In genomic region chr12:85835417-85835809, GRCh38 we compare ENCODE assay signal across 12 cellular contexts. TPM values are rescaled to one million over a fixed set of nuclear protein-coding genes. Genes with fewer than 3 reads are reported as not detected.
DNase-seq lines count a peak whose midpoint lies in the region; ATAC-seq, FAIRE-seq and TF ChIP-seq lines count a peak whose summit lies in the region.
"Had no signal": no experiment of that assay in that cellular context is flagged by ENCODE, and none has a peak within 500 bp of the region (broad histone marks: within the 10 kb centered on the region; RNA-seq: fewer than 3 reads in every experiment).

No MANE protein-coding gene starts in this region.

- H3K36me3 ChIP-seq in IMR-90 (ENCODE audit: control insufficient read depth, insufficient read depth, low read length) (no peaks in the 10 kb centered on the region), stomach smooth muscle (ENCODE audit: control insufficient read depth in 2 of 2, insufficient read depth in 2 of 2, low read length in 2 of 2) (no peaks in the 10 kb centered on the region), BE2C (no peaks in the 10 kb centered on the region)

- H3K4me3 ChIP-seq in IMR-90 (ENCODE audit: insufficient read depth, low read depth, low read length) (no peak overlapping the region), lower leg skin (ENCODE audit: low read depth, poor library complexity, severe bottlenecking) (peak overlapping the region; percentile 18), stomach smooth muscle (ENCODE audit: low read length in 2 of 2) (peak overlapping the region; percentile 75), BE2C (ENCODE audit: low read depth, low read length) (no peak overlapping the region)

- H3K9ac ChIP-seq in IMR-90 (ENCODE audit: low read depth, low read length) (no peak overlapping the region), stomach smooth muscle (ENCODE audit: low read length in 2 of 2) (no peak overlapping the region)

- no peak overlapping the region for H3K56ac ChIP-seq in IMR-90 (ENCODE audit: extremely low read depth, insufficient read depth, low read length)

- H4K91ac ChIP-seq in IMR-90 (ENCODE audit: insufficient read depth, low read depth, low read length) = no peak overlapping the region

- no peak for TF ChIP-seq POLR2A in IMR-90 (IDR thresholded peaks at IDR 0.05; ENCODE audit: low read depth, low read length)
- TF ChIP-seq POLR2A in lower leg skin (IDR thresholded peaks at IDR 0.05) = no peak
- TF ChIP-seq POLR2A in GM12891 (IDR thresholded peaks at IDR 0.05; ENCODE audit: low read depth, low read length) = no peak

- intact Hi-C loops in IMR-90 (cut with micrococcal nuclease) = no loop called here
- intact Hi-C loops in lower leg skin (cut with DNase I; ENCODE audit: low total_unique reads) = no loop called here

- H3K79me1 ChIP-seq in IMR-90 (ENCODE audit: low read depth in 1 of 2, low read length in 2 of 2) = no peaks in the 10 kb centered on the region

- H2BK20ac ChIP-seq in IMR-90 (ENCODE audit: low read depth, low read length) = no peak overlapping the region

- H2BK15ac ChIP-seq in IMR-90 (ENCODE audit: low read depth, low read length) = no peak overlapping the region

- H2AK9ac ChIP-seq in IMR-90 (replicated peaks; ENCODE audit: low read depth, low read length, poor library complexity) = no peak overlapping the region

- DNase-seq in IMR-90 (peak; percentile 10), dermis blood vessel endothelial cell (peak; percentile 62), lower leg skin (ENCODE audit: low spot score in 2 of 2) (no peak), HTR-8/SVneo (ENCODE audit: insufficient read length, low spot score) (no peak), GM12891 (ENCODE audit: insufficient read length, low spot score) (no peak), BE2C (no peak), HUDEP-2 (lab: John Stamatoyannopoulos, UW; ENCODE audit: unreplicated experiment in 76 of 76) (no peak)
- DNase-seq: activated gamma-delta T cell, KG1, NCI-H526 treated with DMSO at 0.1 percent for 48 hours had no signal

- H3K4me2 ChIP-seq in IMR-90 (ENCODE audit: low read depth, low read length) = no peak overlapping the region

- no peaks in the 10 kb centered on the region for H3K9me1 ChIP-seq in IMR-90 (ENCODE audit: insufficient read depth, low read length)

- no peak for TF ChIP-seq RAD21 in IMR-90 (IDR thresholded peaks at IDR 0.05; ENCODE audit: low read length)

- H2AK5ac ChIP-seq in IMR-90 (ENCODE audit: low read depth, low read length) = no peak overlapping the region

- H2BK5ac ChIP-seq in IMR-90 (ENCODE audit: low read depth, low read length, poor library complexity, severe bottlenecking) = no peak overlapping the region

- no peak overlapping the region for H3K23ac ChIP-seq in IMR-90 (ENCODE audit: low read depth, low read length)

- H3K27ac ChIP-seq in IMR-90 (ENCODE audit: insufficient read depth, low read length) (no peak overlapping the region), stomach smooth muscle (ENCODE audit: low read length) (no peak overlapping the region)

- FAIRE-seq in HTR-8/SVneo (lab: Jason Lieb, UNC) (no peak), GM12891 (lab: Jason Lieb, UNC) (no peak)
- FAIRE-seq: TTC549 had no signal

- H3K9me3 ChIP-seq in IMR-90 (ENCODE audit: control insufficient read depth, insufficient read depth, low read length) (no peaks in the 10 kb centered on the region), stomach smooth muscle (ENCODE audit: control insufficient read depth in 2 of 2, low read length in 2 of 2) (no peaks in the 10 kb centered on the region), BE2C (no peaks in the 10 kb centered on the region)

- TF ChIP-seq CTCF in IMR-90 (conservative IDR thresholded peaks at IDR 0.05; ENCODE audit: low read depth, low read length) (no peak), lower leg skin (IDR thresholded peaks at IDR 0.05) (no peak), BE2C (IDR thresholded peaks at IDR 0.05; ENCODE audit: low read depth, low read length) (no peak)

- CTCF ChIA-PET in IMR-90 (lab: Yijun Ruan, JAX) = interaction anchor here (0.7 kb wide), 1 partner anchor 260 kb away, joined by 4 read pairs; no protein-coding TSS in a partner anchor

- H3K27me3 ChIP-seq in IMR-90 (ENCODE audit: control insufficient read depth, insufficient read depth, low read length) = no peaks in the 10 kb centered on the region
- no peaks in the 10 kb centered on the region for H3K27me3 ChIP-seq in stomach smooth muscle (ENCODE audit: control insufficient read depth in 1 of 2, insufficient read depth in 2 of 2, low read length in 2 of 2)
- peaks cover 17% of the 10 kb centered on the region for H3K27me3 ChIP-seq in BE2C

- H3K4me1 ChIP-seq in IMR-90 (ENCODE audit: control insufficient read depth, insufficient read depth, low read length) = no peaks in the 10 kb centered on the region
- H3K4me1 ChIP-seq in stomach smooth muscle (ENCODE audit: control insufficient read depth, insufficient read depth, low read length) = peaks cover 3% of the 10 kb centered on the region
- H3K4me1 ChIP-seq in BE2C = no peaks in the 10 kb centered on the region

- no peak overlapping the region for H4K8ac ChIP-seq in IMR-90 (ENCODE audit: low read depth in 2 of 2, low read length in 2 of 2)

- POLR2A ChIA-PET in IMR-90 (lab: Charles Lee; ENCODE audit: unreplicated experiment) = no interaction called here

- BruUV-seq in IMR-90 (replicated peaks; lab: Mats Ljungman, UMichigan) = no TSS peak

- H3K14ac ChIP-seq in IMR-90 (replicated peaks; ENCODE audit: low read depth, low read length) = no peak overlapping the region

- no peak overlapping the region for H2BK120ac ChIP-seq in IMR-90 (ENCODE audit: low read depth, low read length)

- H3K18ac ChIP-seq in IMR-90 (ENCODE audit: low read depth, low read length) = no peak overlapping the region

- H4K20me1 ChIP-seq in IMR-90 (ENCODE audit: insufficient read depth, low read length) = no peaks in the 10 kb centered on the region

- in situ Hi-C loops in IMR-90 (cut with MboI; ENCODE audit: low sequenced_read_pairs) = no loop called here

- no peak overlapping the region for H3K4ac ChIP-seq in IMR-90 (ENCODE audit: low read depth, low read length)

- no peak for ATAC-seq in IMR-90 (ENCODE audit: low read depth)

- dilution Hi-C loops in IMR-90 (cut with HindIII; ENCODE audit: low sequenced_read_pairs, unreplicated experiment) = no loop called here

- no peak overlapping the region for H2AFZ ChIP-seq in IMR-90 (replicated peaks; ENCODE audit: low read length, poor library complexity)

- H4K5ac ChIP-seq in IMR-90 (ENCODE audit: low read depth, low read length) = no peak overlapping the region

TF ChIP-seq in IMR-90, 13 proteins besides CTCF, POLR2A, EP300 and RAD21 (continues in another document):
- TF ChIP-seq RFX5 (IDR thresholded peaks at IDR 0.05; ENCODE audit: low read depth, low read length) (no peak), MAZ (IDR thresholded peaks at IDR 0.05; ENCODE audit: borderline replicate concordance, low read depth, low read length) (no peak), RCOR1 (IDR thresholded peaks at IDR 0.05; ENCODE audit: insufficient replicate concordance, low read length) (no peak), FOS (IDR thresholded peaks at IDR 0.05; ENCODE audit: low read depth, low read length) (no peak), SMC3 (IDR thresholded peaks at IDR 0.05; ENCODE audit: low read depth, low read length) (no peak), USF2 (IDR thresholded peaks at IDR 0.05; ENCODE audit: low read depth, low read length) (no peak), CEBPB (IDR thresholded peaks at IDR 0.05; ENCODE audit: low read depth, low read length) (no peak), NFE2L2 (IDR thresholded peaks at IDR 0.05; ENCODE audit: low read depth, low read length) (no peak)

TF ChIP-seq in GM12891, 5 proteins besides CTCF, POLR2A, EP300 and RAD21:
- TF ChIP-seq TAF1 (IDR thresholded peaks at IDR 0.05; ENCODE audit: low read depth, low read length) (no peak), SPI1 (IDR thresholded peaks at IDR 0.05; ENCODE audit: low read depth, low read length) (no peak), POLR2AphosphoS5 (IDR thresholded peaks at IDR 0.05; ENCODE audit: low read depth, low read length) (no peak), PAX5 (IDR thresholded peaks at IDR 0.05; ENCODE audit: insufficient read depth, low read length, severe bottlenecking) (no peak), POU2F2 (IDR thresholded peaks at IDR 0.05; ENCODE audit: low read depth, low read length) (no peak)
TF ChIP-seq in GM12891: peak in this region for 0.

RNA-seq across cellular contexts. Expression of gene RASSF9, which starts 0.8 kb away (rescaled TPM):
- total RNA-seq in IMR-90 (2012; rRNA removed) (0.18 and 0.28 TPM in 2 replicates), dermis blood vessel endothelial cell (7.7 and 13.4 TPM in 2 replicates), lower leg skin (1 to 10 TPM; 1.8 to 4.6 (median 2.2) TPM)
- polyA plus RNA-seq in IMR-90 (2012; rRNA removed) = 0.07 and 0.09 TPM in 2 replicates
- polyA plus RNA-seq in IMR-90 (2012; cell fraction: cytosol; rRNA removed) = 0.02 and 0.03 TPM in 2 replicates
- 0.01 and 0.05 TPM in 2 replicates for polyA plus RNA-seq in IMR-90 (2012; cell fraction: nucleus; rRNA removed; ENCODE audit: low replicate concordance)
- not detected for polyA plus RNA-seq in GM12891 (2012; ENCODE audit: low read depth, missing spikeins)
- not detected for polyA plus RNA-seq in BE2C (2012; ENCODE audit: insufficient read depth, insufficient read length, low read depth)

RNA-seq across cellular contexts. Expression of gene NTS, which starts 38.7 kb away (rescaled TPM):
- total RNA-seq in IMR-90 (2012; rRNA removed) = not detected in 2 replicates
- polyA plus RNA-seq in IMR-90 (2012; rRNA removed) = not detected in 2 replicates
- not detected in 2 replicates for polyA plus RNA-seq in IMR-90 (2012; cell fraction: cytosol; rRNA removed)
- not detected in 2 replicates for polyA plus RNA-seq in IMR-90 (2012; cell fraction: nucleus; rRNA removed; ENCODE audit: low replicate concordance)
- 6.1 and 18.3 TPM in 2 replicates for total RNA-seq in dermis blood vessel endothelial cell
- not detected for total RNA-seq in lower leg skin
- not detected for polyA plus RNA-seq in GM12891 (2012; ENCODE audit: low read depth, missing spikeins)
- polyA plus RNA-seq in BE2C (2012; ENCODE audit: insufficient read depth, insufficient read length, low read depth) = not detected

Comparison
In these comparisons a context has a peak if more than half of its experiments do, and no peak if none do; other contexts are left out.
1. DNase-seq: peak in IMR-90 (single experiment) and dermis blood vessel endothelial cell (single experiment); none in lower leg skin (0 of 2), HTR-8/SVneo (single experiment), GM12891 (single experiment), BE2C (single experiment) and HUDEP-2 (0 of 76).
2. H3K4me3 ChIP-seq: peak in lower leg skin (single experiment) and stomach smooth muscle (2 of 2); none in IMR-90 (single experiment) and BE2C (single experiment).